ENCODE assay signal across 8 cellular contexts in genomic region chr18:10213526-10213925, GRCh38.
DNase-seq lines count a peak whose midpoint lies in the region; ATAC-seq and TF ChIP-seq lines count a peak whose summit lies in the region.

No MANE protein-coding gene starts in this region.

- peak overlapping the region; percentile 13; the same call in 1 of the 2 replicates for H3K4me2 ChIP-seq in OCI-LY3 (ENCODE audit: low read length)

- H3K9ac ChIP-seq in OCI-LY3 (ENCODE audit: low read length) = no peak overlapping the region

- TF ChIP-seq CTCF in OCI-LY3 (IDR thresholded peaks at IDR 0.05; ENCODE audit: low read depth, low read length) = no peak

- H3K9me3 ChIP-seq in OCI-LY3 (ENCODE audit: insufficient read depth, low read length) = no peaks in the 10 kb centered on the region

- H3K4me1 ChIP-seq in OCI-LY3 (ENCODE audit: low read length) = peaks cover 9% of the 10 kb centered on the region

- no peaks in the 10 kb centered on the region for H3K27me3 ChIP-seq in OCI-LY3 (ENCODE audit: low read depth, low read length)

- intact Hi-C loops in left ventricle myocardium superior (cut with micrococcal nuclease) = no loop called here
- intact Hi-C loops in cardiac septum (cut with DNase I) = no loop called here

- DNase-seq in left ventricle myocardium superior = no peak
- DNase-seq in cardiac septum (ENCODE audit: low spot score) = no peak
- peak; percentile 45 for DNase-seq in iris pigment epithelial cell (ENCODE audit: low read depth)
- DNase-seq in inferior parietal cortex (ENCODE audit: extremely low spot score) = no peak
- no peak for DNase-seq in activated T-cell treated with anti-CD3 and anti-CD28 coated beads, Interleukin-2, amount 50 U/mL, for 48 hours
- DNase-seq in midbrain (lab: John Stamatoyannopoulos, UW) = no peak

- H3K79me2 ChIP-seq in OCI-LY3 (ENCODE audit: low read length) = no peaks in the 10 kb centered on the region

- no peaks in the 10 kb centered on the region for H3K36me3 ChIP-seq in OCI-LY3 (replicated peaks; ENCODE audit: low read depth, low read length)

- H3K4me3 ChIP-seq in OCI-LY3 (ENCODE audit: low read length) = no peak overlapping the region

- ATAC-seq in left ventricle myocardium superior = peak; percentile 38
- ATAC-seq in HG03175 (IDR thresholded peaks at IDR 0.05; ENCODE audit: unreplicated experiment) = peak; percentile 93

- no peak overlapping the region for H3K27ac ChIP-seq in OCI-LY3 (ENCODE audit: low read length)

- H2AFZ ChIP-seq in OCI-LY3 (ENCODE audit: low read depth, low read length) = 0 out of 2 replicates have a peak overlapping the region, but pooled peaks have one; percentile 15

- H4K20me1 ChIP-seq in OCI-LY3 (ENCODE audit: insufficient read depth, low read length) = no peaks in the 10 kb centered on the region
